In the genomic region with DNA sequence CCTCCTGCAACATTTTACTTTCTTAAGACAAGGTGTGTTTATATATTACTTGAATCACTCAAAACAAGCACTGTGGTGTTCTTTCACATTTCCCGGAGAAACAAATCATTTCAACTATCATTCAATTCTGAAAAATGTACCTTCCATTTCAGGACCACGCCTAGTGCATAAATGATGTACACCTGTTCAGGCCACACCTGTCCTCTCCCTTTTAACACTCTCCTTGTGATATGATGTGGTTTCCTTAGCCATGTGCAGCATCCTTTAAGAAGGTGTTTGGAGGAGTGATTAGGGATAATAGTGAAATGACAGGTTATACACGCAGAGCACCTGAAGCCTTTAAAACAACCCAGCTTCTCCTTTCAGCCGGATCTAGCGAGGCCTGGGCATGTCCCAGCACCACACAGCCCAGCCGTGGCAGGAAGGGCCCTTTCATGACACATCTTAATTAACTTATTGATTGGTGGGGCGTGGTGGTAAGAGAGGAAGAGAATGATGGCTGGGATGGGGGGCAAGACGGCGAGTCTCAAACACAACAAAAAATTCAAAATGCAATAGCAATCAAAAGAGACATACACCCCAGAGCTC, we compare ENCODE assay signal across 1 cellular context.
TF ChIP-seq lines count a peak whose summit lies in the region.

No MANE protein-coding gene starts in this region.

TF ChIP-seq in HepG2, 621 proteins besides CTCF, POLR2A, EP300 and RAD21:
- TF ChIP-seq EZH2 (conservative IDR thresholded peaks at IDR 0.05; ENCODE audit: low read depth, low read length): 0 out of 2 replicates have a peak, but pooled peaks have one; percentile 5
- TF ChIP-seq ZNF451 (CRISPR knock-in tag; IDR thresholded peaks at IDR 0.05): no peak
